8 cellular contexts compared by ENCODE assay signal in genomic region chr16:86576591-86577313, GRCh38. TPM values are rescaled to one million over a fixed set of nuclear protein-coding genes. Genes with fewer than 3 reads are reported as not detected.
DNase-seq lines count a peak whose midpoint lies in the region; ATAC-seq and TF ChIP-seq lines count a peak whose summit lies in the region.
"Had no signal": no experiment of that assay in that cellular context is flagged by ENCODE, and none has a peak within 500 bp of the region (broad histone marks: within the 10 kb centered on the region; RNA-seq: fewer than 3 reads in every experiment).

No MANE protein-coding gene starts in this region.

- H3K4me3 ChIP-seq in HFF-Myc (replicated peaks; ENCODE audit: low read depth, low read length) (peak overlapping the region; percentile 64), right cardiac atrium (ENCODE audit: low read length) (peak overlapping the region; percentile 49), spleen (peak overlapping the region in 6 of 8 donors; percentile 30 to 65 (median 34))

- no peak for DNase-seq in HFF-Myc (ENCODE audit: extremely low read depth, low read depth)
- DNase-seq in activated CD4-positive, alpha-beta memory T cell treated with anti-CD3 and anti-CD28 coated beads for 36 hours, result no peak
- peak in 2 of 3 donors; percentile 68 to 71 for DNase-seq in right cardiac atrium
- DNase-seq in spleen, result no peak
- DNase-seq in NOMO-1 treated with dmso at 0.1 percent for 144 hours (lab: John Stamatoyannopoulos, UW; ENCODE audit: unreplicated experiment), result no peak
- no peak for DNase-seq in NCI-H1930 (lab: John Stamatoyannopoulos, UW)

- no peaks in the 10 kb centered on the region for H3K4me1 ChIP-seq in right cardiac atrium (ENCODE audit: control insufficient read depth, insufficient read depth, low read length)
- peaks cover 0 to 34% (median 20%) of the 10 kb centered on the region in 6 donors for H3K4me1 ChIP-seq in spleen

- no peak for TF ChIP-seq POLR2A in spleen (IDR thresholded peaks at IDR 0.05)

- 32% methylated on average over 33 of the region's 33 CpGs for WGBS in right cardiac atrium
- WGBS in spleen, 5 donors, result 18 to 25% (median 19%) methylated on average over 29 to 33 of the region's 33 CpGs

- no peak for TF ChIP-seq CTCF in HFF-Myc (IDR thresholded peaks at IDR 0.05; ENCODE audit: low read depth, low read length, missing control alignments)
- no peak for TF ChIP-seq CTCF in spleen (IDR thresholded peaks at IDR 0.05 in 8 of 11, conservative IDR thresholded peaks at IDR 0.05 in 3 of 11)

- no peaks in the 10 kb centered on the region for H3K36me3 Mint-ChIP-seq in activated CD4-positive, alpha-beta memory T cell treated with anti-CD3 and anti-CD28 coated beads for 36 hours

- H3K9me3 ChIP-seq in right cardiac atrium (ENCODE audit: control insufficient read depth, low read length) (no peaks in the 10 kb centered on the region), spleen (no peaks in the 10 kb centered on the region)

- H3K4me1 Mint-ChIP-seq in activated CD4-positive, alpha-beta memory T cell treated with anti-CD3 and anti-CD28 coated beads for 36 hours (ENCODE audit: low read depth), result peaks cover 11% of the 10 kb centered on the region

- H3K27me3 Mint-ChIP-seq in activated CD4-positive, alpha-beta memory T cell treated with anti-CD3 and anti-CD28 coated beads for 36 hours, result peaks cover 70% of the 10 kb centered on the region

- ATAC-seq in right cardiac atrium (no peak), GM21526 (IDR thresholded peaks at IDR 0.05; ENCODE audit: low FRiP score, unreplicated experiment) (no peak)

- H3K36me3 ChIP-seq in spleen, result no peaks in the 10 kb centered on the region

- H3K27me3 ChIP-seq in right cardiac atrium (ENCODE audit: control insufficient read depth, insufficient read depth), result no peaks in the 10 kb centered on the region
- peaks cover 0 to 100% (median 72%) of the 10 kb centered on the region in 7 donors for H3K27me3 ChIP-seq in spleen (replicated peaks in 1 of 7)

- H3K27ac ChIP-seq in right cardiac atrium (ENCODE audit: low read length) (no peak overlapping the region), spleen (no peak overlapping the region)

- POLR2A ChIA-PET in activated CD4-positive, alpha-beta memory T cell treated with anti-CD3 and anti-CD28 coated beads for 36 hours (lab: Charles Lee), result no interaction called here

- intact Hi-C loops in activated CD4-positive, alpha-beta memory T cell treated with anti-CD3 and anti-CD28 coated beads for 36 hours (cut with micrococcal nuclease), result no loop called here
- intact Hi-C loops in right cardiac atrium (cut with DNase I) (loop anchor here (5.0 to 10.0 kb wide), 4 partner anchors 88 to 188 kb away; no protein-coding TSS in a partner anchor), spleen (cut with DNase I; ENCODE audit: low total_unique reads) (no loop called here)

- H3K9me3 Mint-ChIP-seq in activated CD4-positive, alpha-beta memory T cell treated with anti-CD3 and anti-CD28 coated beads for 36 hours, result no peaks in the 10 kb centered on the region

- CTCF ChIA-PET in activated CD4-positive, alpha-beta memory T cell treated with anti-CD3 and anti-CD28 coated beads for 36 hours (lab: Charles Lee), result interaction anchor here (1.2 to 1.8 kb wide), 2 partner anchors 13 to 297 kb away, joined by 7 to 14 read pairs; no protein-coding TSS in a partner anchor

- H3K4me3 Mint-ChIP-seq in activated CD4-positive, alpha-beta memory T cell treated with anti-CD3 and anti-CD28 coated beads for 36 hours, result peak overlapping the region; percentile 59

- H3K27ac Mint-ChIP-seq in activated CD4-positive, alpha-beta memory T cell treated with anti-CD3 and anti-CD28 coated beads for 36 hours, result no peak overlapping the region

RNA-seq across cellular contexts. Expression of gene FOXL1, which starts 1.6 kb away (rescaled TPM):
- not detected for total RNA-seq in activated CD4-positive, alpha-beta memory T cell treated with anti-CD3 and anti-CD28 coated beads for 36 hours
- 1 to 10 TPM; 1.3 to 1.8 (median 1.6) TPM for total RNA-seq in right cardiac atrium
- 0.75 TPM for polyA plus RNA-seq in right cardiac atrium
- total RNA-seq in spleen, result not detected
- under 1 TPM; 0.03 to 0.29 (median 0.07) TPM for polyA plus RNA-seq in spleen
- total RNA-seq: activated CD8-positive, alpha-beta memory T cell treated with anti-CD3 and anti-CD28 coated beads for 36 hours had no signal

RNA-seq across cellular contexts. Expression of gene FOXC2, which starts 10.1 kb away (rescaled TPM):
- not detected for total RNA-seq in activated CD4-positive, alpha-beta memory T cell treated with anti-CD3 and anti-CD28 coated beads for 36 hours
- 1 to 10 TPM; 2.3 to 3.7 (median 2.8) TPM for total RNA-seq in right cardiac atrium
- polyA plus RNA-seq in right cardiac atrium, result 1.1 TPM
- not detected for total RNA-seq in spleen
- under 1 TPM in 2 of 3 donors, not detected in 1; 0.05 to 0.10 TPM for polyA plus RNA-seq in spleen
- total RNA-seq: activated CD8-positive, alpha-beta memory T cell treated with anti-CD3 and anti-CD28 coated beads for 36 hours had no signal

RNA-seq across cellular contexts. Expression of gene MTHFSD, which starts 21.7 kb away (rescaled TPM):
- total RNA-seq in activated CD4-positive, alpha-beta memory T cell treated with anti-CD3 and anti-CD28 coated beads for 36 hours, result 10 to 100 TPM; 17.9 to 19.0 TPM
- total RNA-seq in right cardiac atrium (10 to 100 TPM in 3 of 4 donors, 1 to 10 TPM in 1; 9.0 to 14.7 (median 12.5) TPM), spleen (10 to 100 TPM; 12.9 to 32.1 (median 24.6) TPM)
- polyA plus RNA-seq in right cardiac atrium (8.8 TPM), spleen (10 to 100 TPM in 2 of 3 donors, 1 to 10 TPM in 1; 9.1 to 12.5 (median 12.2) TPM)

Comparison
In these comparisons a context has a peak if more than half of its experiments do, and no peak if none do; other contexts are left out.
1. DNase-seq: peak in right cardiac atrium (2 of 3); none in HFF-Myc (single experiment), activated CD4-positive, alpha-beta memory T cell treated with anti-CD3 and anti-CD28 coated beads for 36 hours (single experiment), spleen (single experiment), NOMO-1 treated with dmso at 0.1 percent for 144 hours (single experiment) and NCI-H1930 (0 of 2).
2. intact Hi-C loops: an anchor here in right cardiac atrium (5.0 to 10.0 kb wide); none called in activated CD4-positive, alpha-beta memory T cell treated with anti-CD3 and anti-CD28 coated beads for 36 hours and spleen.
3. Peak in every context shown above with its lines, with median percentiles within 50 percentile points of each other: H3K4me3 ChIP-seq.